Comparison of ENCODE assay signal across 8 cellular contexts in the genomic region with DNA sequence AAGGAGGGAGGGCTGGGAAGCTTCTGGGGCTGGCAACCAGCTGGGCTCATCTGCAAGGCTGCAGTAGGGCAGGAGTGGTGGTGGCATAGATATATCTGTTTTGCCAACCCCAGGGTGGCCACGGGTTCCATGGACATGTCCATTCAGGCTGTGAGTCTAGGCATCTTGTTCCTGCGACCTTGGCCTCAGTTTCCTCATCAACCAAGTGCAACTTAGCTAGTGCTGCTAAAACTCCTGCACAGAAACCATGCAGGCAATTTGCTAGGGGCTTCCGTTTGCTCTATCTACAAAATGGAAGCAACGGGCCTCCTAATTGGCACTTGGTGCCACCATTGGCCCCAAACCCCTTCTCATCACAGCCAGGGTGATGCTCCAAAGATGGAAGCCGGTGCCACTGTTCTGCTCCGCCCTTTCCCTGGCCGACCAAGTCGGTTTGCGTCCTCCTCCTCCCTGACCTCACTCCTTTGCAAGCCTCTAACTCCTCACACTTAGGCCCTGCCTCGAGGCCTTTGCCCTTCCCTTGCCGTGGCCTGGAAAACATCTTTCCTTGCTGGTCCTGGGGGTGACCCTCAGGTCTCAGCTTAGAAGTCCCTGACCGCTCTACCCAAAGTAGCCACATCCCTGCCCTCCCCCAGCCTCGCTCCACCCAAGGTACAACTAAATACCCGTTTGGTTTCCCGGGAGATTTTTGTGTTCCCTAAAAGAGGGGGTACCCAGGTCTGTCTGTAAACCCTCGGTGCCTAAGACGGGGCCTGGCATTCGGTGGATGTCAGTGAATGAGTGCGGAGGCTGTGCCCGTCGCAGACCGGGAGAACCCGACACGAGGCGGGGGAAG. TPM values are rescaled to one million over a fixed set of nuclear protein-coding genes. Genes with fewer than 3 reads are reported as not detected.
DNase-seq lines count a peak whose midpoint lies in the region; ATAC-seq, FAIRE-seq and TF ChIP-seq lines count a peak whose summit lies in the region.

No MANE protein-coding gene starts in this region.

- H3K4me3 ChIP-seq in GM23248: peak overlapping the region; percentile 79
- H3K4me3 ChIP-seq in foreskin fibroblast (ENCODE audit: low read depth in 1 of 2, low read length in 2 of 2): peak overlapping the region; percentile 88 to 89
- H3K4me3 ChIP-seq in sigmoid colon: peak overlapping the region; percentile 84 to 95 (median 92)

- ATAC-seq in GM18519 (IDR thresholded peaks at IDR 0.05; ENCODE audit: low FRiP score, unreplicated experiment): no peak

- DNase-seq in GM23248: peak; percentile 55
- DNase-seq in foreskin fibroblast: peak in 1 of 2 donors; percentile 43
- DNase-seq in sigmoid colon: no peak
- no peak for DNase-seq in DMS53 treated with DMSO at 0.1 percent for 48 hours (lab: John Stamatoyannopoulos, UW; ENCODE audit: unreplicated experiment)
- DNase-seq in HT-29 (ENCODE audit: low spot score): no peak
- DNase-seq in GM12891 (ENCODE audit: insufficient read length, low spot score): no peak

- peak overlapping the region; percentile 93 for H3K9ac ChIP-seq in GM23248

- no peak for TF ChIP-seq POLR2A in sigmoid colon (IDR thresholded peaks at IDR 0.05)
- TF ChIP-seq POLR2A in GM12891 (IDR thresholded peaks at IDR 0.05; ENCODE audit: low read depth, low read length): no peak

- H2AFZ ChIP-seq in GM23248: peak overlapping the region; percentile 70

- TF ChIP-seq EP300 in sigmoid colon (IDR thresholded peaks at IDR 0.05): no peak

- peaks cover 28% of the 10 kb centered on the region for H3F3A ChIP-seq in GM23248 (ENCODE audit: insufficient read depth)

- H3K9me3 ChIP-seq in GM23248 (ENCODE audit: low read depth) (no peaks in the 10 kb centered on the region), sigmoid colon (no peaks in the 10 kb centered on the region)

- intact Hi-C loops in sigmoid colon (cut with DNase I): loop anchor here (2.0 kb wide), 1 partner anchor 13 kb away; no protein-coding TSS in a partner anchor

- no peaks in the 10 kb centered on the region for H4K20me1 ChIP-seq in GM23248 (ENCODE audit: insufficient read depth)

- H3K79me2 ChIP-seq in GM23248 (ENCODE audit: insufficient read depth): peaks cover 51% of the 10 kb centered on the region

- peak overlapping the region; percentile 95 for H3K27ac ChIP-seq in GM23248
- H3K27ac ChIP-seq in VCaP: peak overlapping the region; percentile 96
- peak overlapping the region; percentile 99 to 100 (median 100) for H3K27ac ChIP-seq in sigmoid colon

- no peaks in the 10 kb centered on the region for H3K9me2 ChIP-seq in GM23248 (ENCODE audit: insufficient read depth)

- H3K36me3 ChIP-seq in GM23248 (ENCODE audit: low read depth): no peaks in the 10 kb centered on the region
- no peaks in the 10 kb centered on the region for H3K36me3 ChIP-seq in sigmoid colon

- H3K27me3 ChIP-seq in GM23248 (replicated peaks; ENCODE audit: insufficient read depth): no peaks in the 10 kb centered on the region
- H3K27me3 ChIP-seq in sigmoid colon: no peaks in the 10 kb centered on the region

- H3K4me2 ChIP-seq in GM23248 (ENCODE audit: unreplicated experiment): peak overlapping the region; percentile 86

- 9 to 13% methylated on average over 25 of the region's 25 CpGs for WGBS in GM23248 (ENCODE audit: low coverage in 1 of 2, low lambda C conversion rate in 2 of 2, missing lambda C conversion rate in 2 of 2), 2 experiments
- 18 to 29% methylated on average over 25 of the region's 25 CpGs for WGBS in sigmoid colon, 2 donors

- no peak for FAIRE-seq in GM12891 (lab: Jason Lieb, UNC)

- peaks cover 31% of the 10 kb centered on the region for H3K4me1 ChIP-seq in GM23248 (ENCODE audit: insufficient read depth)
- peaks cover 0 to 85% (median 80%) of the 10 kb centered on the region in 4 donors for H3K4me1 ChIP-seq in sigmoid colon

- in situ Hi-C loops in GM23248 (cut with MboI): no loop called here

- no peak for TF ChIP-seq CTCF in VCaP (conservative IDR thresholded peaks at IDR 0.05)
- no peak for TF ChIP-seq CTCF in foreskin fibroblast (IDR thresholded peaks at IDR 0.05; ENCODE audit: low read depth, low read length)
- no peak for TF ChIP-seq CTCF in sigmoid colon (IDR thresholded peaks at IDR 0.05)

TF ChIP-seq in GM12891, 5 proteins besides CTCF, POLR2A, EP300 and RAD21:
- no peak for TF ChIP-seq PAX5 (IDR thresholded peaks at IDR 0.05; ENCODE audit: insufficient read depth, low read length, severe bottlenecking)
- no peak for TF ChIP-seq POLR2AphosphoS5 (IDR thresholded peaks at IDR 0.05; ENCODE audit: low read depth, low read length)
- TF ChIP-seq TAF1 (IDR thresholded peaks at IDR 0.05; ENCODE audit: low read depth, low read length): no peak
- TF ChIP-seq POU2F2 (IDR thresholded peaks at IDR 0.05; ENCODE audit: low read depth, low read length): no peak
- TF ChIP-seq SPI1 (IDR thresholded peaks at IDR 0.05; ENCODE audit: low read depth, low read length): no peak

RNA-seq across cellular contexts. Expression of a gene that starts 1.2 kb away (rescaled TPM):
- 34.4 and 36.2 TPM in 2 replicates for total RNA-seq in GM23248 (2014; rRNA removed; shearing (Covaris generic))
- polyA plus RNA-seq in GM23248 (2016; fragmentation: Nextera tagmentation; extraction: Ambion mirVana) (14.3 and 19.2 TPM in 2 replicates), sigmoid colon (100 to 1,000 TPM in 1 of 3 donors, 10 to 100 TPM in 2; 10.2 to 172 (median 14.3) TPM)
- total RNA-seq in sigmoid colon: 10 to 100 TPM; 26.0 to 53.5 (median 43.5) TPM
- total RNA-seq in HT-29 (2014; rRNA removed; shearing (Covaris generic)): 296 and 304 TPM in 2 replicates
- polyA plus RNA-seq in GM12891 (2012; ENCODE audit: low read depth, missing spikeins): 16.7 TPM
